1 cellular context compared by ENCODE assay signal in the genomic region with DNA sequence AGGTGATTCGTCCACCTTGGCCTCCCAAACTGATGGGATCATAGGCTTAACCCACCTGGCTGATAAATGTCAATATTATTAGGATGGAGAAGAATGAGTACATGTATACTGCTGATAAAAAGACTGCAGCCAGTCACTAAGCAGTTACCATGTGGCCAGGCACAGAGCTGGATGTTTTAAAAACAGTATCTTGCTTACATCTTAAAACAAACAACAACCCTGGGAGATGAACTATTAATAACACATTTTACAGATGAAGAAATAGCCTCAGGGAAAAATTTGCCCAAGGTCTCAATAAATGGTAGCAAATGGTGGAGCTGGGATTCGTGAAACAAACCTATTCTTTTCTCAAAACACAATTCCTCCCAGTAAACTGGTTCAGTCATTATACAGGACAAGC.
TF ChIP-seq lines count a peak whose summit lies in the region.

No MANE protein-coding gene starts in this region.

TF ChIP-seq in WTC11, 78 proteins besides CTCF, POLR2A, EP300 and RAD21 (continued from another document):
- TF ChIP-seq, protein P1, sequence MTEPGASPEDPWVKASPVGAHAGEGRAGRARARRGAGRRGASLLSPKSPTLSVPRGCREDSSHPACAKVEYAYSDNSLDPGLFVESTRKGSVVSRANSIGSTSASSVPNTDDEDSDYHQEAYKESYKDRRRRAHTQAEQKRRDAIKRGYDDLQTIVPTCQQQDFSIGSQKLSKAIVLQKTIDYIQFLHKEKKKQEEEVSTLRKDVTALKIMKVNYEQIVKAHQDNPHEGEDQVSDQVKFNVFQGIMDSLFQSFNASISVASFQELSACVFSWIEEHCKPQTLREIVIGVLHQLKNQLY (CRISPR knock-in tag; IDR thresholded peaks at IDR 0.05), result no peak
- TF ChIP-seq ATF6 (CRISPR knock-in tag; IDR thresholded peaks at IDR 0.05) (no peak), ZNF532 (CRISPR knock-in tag; IDR thresholded peaks at IDR 0.05; ENCODE audit: borderline replicate concordance) (no peak), ZNF121 (CRISPR knock-in tag; IDR thresholded peaks at IDR 0.05) (no peak), FOXP1 (CRISPR knock-in tag; IDR thresholded peaks at IDR 0.05; ENCODE audit: borderline replicate concordance) (no peak)
TF ChIP-seq in WTC11: peak in this region for 0.
